In genomic region chr9:91729558-91729842, GRCh38 we compare ENCODE assay signal across 19 cellular contexts.
"Had no signal": no experiment of that assay in that cellular context is flagged by ENCODE, and none has a peak within 500 bp of the region (broad histone marks: within the 10 kb centered on the region; RNA-seq: fewer than 3 reads in every experiment).

No MANE protein-coding gene starts in this region.

- H3K4me3 ChIP-seq: hepatocyte, left lung, psoas muscle had no signal

- H3K36me3 ChIP-seq: left lung had no signal

- ATAC-seq: activated CD8-positive, alpha-beta T cell treated with anti-CD3 and anti-CD28 coated beads for 36 hours; effector memory CD8-positive, alpha-beta T cell; left lung; psoas muscle; stimulated activated naive B cell treated with anti-CD40 and anti-IgM and Interleukin-4, amounts not matched to agents 10 μg/mL and 1 μg/mL and 100 μg/mL, for 72 hours had no signal

- H3K4me1 ChIP-seq: left lung, psoas muscle had no signal

- H3K27ac ChIP-seq: hepatocyte, left lung, psoas muscle had no signal

- H3K9me3 ChIP-seq: left lung, psoas muscle had no signal

- H3K27me3 ChIP-seq: hepatocyte had no signal

- DNase-seq: activated B cell treated with CpG ODN at 0.5 μM for 24 hours; activated CD4-positive, alpha-beta T cell treated with anti-CD3 and anti-CD28 coated beads for 48 hours; activated CD8-positive, alpha-beta T cell treated with anti-CD3 and anti-CD28 coated beads for 36 hours; activated effector memory CD4-positive, alpha-beta T cell treated with anti-CD3 and anti-CD28 coated beads, Interleukin-2, amount 50 U/mL, for 16 hours; activated T-cell treated with anti-CD3 and anti-CD28 coated beads, Interleukin-2, amount 50 U/mL, for 48 hours; amygdala; cerebellar nuclear complex; effector memory CD8-positive, alpha-beta T cell; islet precursor cell; left lung; nephron progenitor cell; occipital lobe; psoas muscle; stimulated activated CD4-positive, alpha-beta T cell treated with anti-CD3 and anti-CD28 coated beads, Interleukin-4, amount 100 ng/mL, for 1 hour; stimulated activated naive B cell treated with anti-CD40 and anti-IgM and Interleukin-4, amounts not matched to agents 10 μg/mL and 1 μg/mL and 100 μg/mL, for 72 hours; substantia nigra; T-helper 2 cell; trophoblast cell had no signal
